Comparison of ENCODE assay signal across 21 cellular contexts in the genomic region with DNA sequence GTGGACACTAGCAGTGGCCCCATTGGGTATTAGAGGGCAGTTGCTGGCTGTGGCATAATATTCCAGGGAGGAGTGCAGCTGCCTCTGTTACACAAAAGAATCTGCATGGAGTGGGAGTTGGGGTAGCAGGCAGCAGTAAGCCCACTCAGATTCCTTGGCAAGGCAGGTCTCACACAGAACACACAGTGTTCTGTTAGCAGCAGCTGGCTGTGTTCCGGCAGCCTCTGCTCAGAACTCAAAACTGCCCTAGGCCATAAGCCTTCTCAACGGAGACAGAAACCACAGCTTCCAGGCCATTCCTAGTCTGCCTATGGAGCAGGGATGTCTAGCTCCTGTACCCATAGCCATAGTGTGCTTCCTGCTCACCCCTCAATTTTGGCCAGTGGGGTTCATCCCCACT.
"Had no signal": no experiment of that assay in that cellular context is flagged by ENCODE, and none has a peak within 500 bp of the region (broad histone marks: within the 10 kb centered on the region; RNA-seq: fewer than 3 reads in every experiment).

No MANE protein-coding gene starts in this region.

- H3K4me3 Mint-ChIP-seq: activated CD4-positive, alpha-beta memory T cell treated with anti-CD3 and anti-CD28 coated beads, Interleukin-2, amount 10 ng/mL, durations not matched to agents 7 days and 5 days; activated T-cell treated with anti-CD3 and anti-CD28 coated beads, Interleukin-2, amount 50 U/mL, for 4 hours; central memory CD8-positive, alpha-beta T cell; T-helper 1 cell treated with Interleukin-12 subunit alpha and Interleukin-12 subunit beta and Interleukin-4 antibody, amounts not matched to agents 30 μg/mL and 1 μg/mL, for 36 hours; WTC11 had no signal

- ATAC-seq: activated T-cell treated with anti-CD3 and anti-CD28 coated beads, Interleukin-2, amount 50 U/mL, for 4 hours; body of pancreas had no signal

- H3K9me3 ChIP-seq: body of pancreas, esophagus squamous epithelium, tibial artery, vagina had no signal

- H3K4me1 Mint-ChIP-seq: activated CD4-positive, alpha-beta memory T cell treated with anti-CD3 and anti-CD28 coated beads, Interleukin-2, amount 10 ng/mL, durations not matched to agents 7 days and 5 days; central memory CD8-positive, alpha-beta T cell had no signal

- H3K27me3 ChIP-seq: body of pancreas, esophagus squamous epithelium, tibial artery, vagina had no signal

- H3K27ac Mint-ChIP-seq: activated CD4-positive, alpha-beta memory T cell treated with anti-CD3 and anti-CD28 coated beads, Interleukin-2, amount 10 ng/mL, durations not matched to agents 7 days and 5 days; T-helper 1 cell treated with Interleukin-12 subunit alpha and Interleukin-12 subunit beta and Interleukin-4 antibody, amounts not matched to agents 30 μg/mL and 1 μg/mL, for 36 hours had no signal

- H3K27ac ChIP-seq: body of pancreas, esophagus squamous epithelium, tibial artery, vagina had no signal

- H3K36me3 ChIP-seq: esophagus squamous epithelium, tibial artery, vagina had no signal

- DNase-seq: activated CD4-positive, alpha-beta memory T cell treated with anti-CD3 and anti-CD28 coated beads, Interleukin-2, amount 10 ng/mL, durations not matched to agents 7 days and 5 days; activated CD4-positive, alpha-beta T cell treated with anti-CD3 and anti-CD28 coated beads for 4 hours; activated effector memory CD4-positive, alpha-beta T cell treated with Interleukin-2 at 50 U/mL for 16 hours; activated naive CD4-positive, alpha-beta T cell treated with anti-CD3 and anti-CD28 coated beads, Interleukin-2, amount 50 U/mL, for 16 hours; activated T-cell treated with anti-CD3 and anti-CD28 coated beads, Interleukin-2, amount 50 U/mL, for 4 hours; body of pancreas; cortex of kidney; effector CD4-positive, alpha-beta T cell; esophagus squamous epithelium; kidney glomerular epithelial cell; midbrain; retina; stimulated activated CD4-positive, alpha-beta T cell treated with anti-CD3 and anti-CD28 coated beads, Interleukin-15, amount 100 ng/mL, for 24 hours; stimulated activated CD4-positive, alpha-beta T cell treated with anti-CD3 and anti-CD28 coated beads, Interleukin-4, amount 100 ng/mL, for 1 hour; stimulated activated naive CD4-positive, alpha-beta T cell; tibial artery had no signal

- H3K27me3 Mint-ChIP-seq: activated CD4-positive, alpha-beta memory T cell treated with anti-CD3 and anti-CD28 coated beads, Interleukin-2, amount 10 ng/mL, durations not matched to agents 7 days and 5 days; central memory CD8-positive, alpha-beta T cell had no signal

- H3K4me3 ChIP-seq: body of pancreas, esophagus squamous epithelium, skin epidermis, tibial artery, vagina had no signal

- H3K9me3 Mint-ChIP-seq: activated CD4-positive, alpha-beta memory T cell treated with anti-CD3 and anti-CD28 coated beads, Interleukin-2, amount 10 ng/mL, durations not matched to agents 7 days and 5 days; activated T-cell treated with anti-CD3 and anti-CD28 coated beads, Interleukin-2, amount 50 U/mL, for 4 hours; central memory CD8-positive, alpha-beta T cell; T-helper 1 cell treated with Interleukin-12 subunit alpha and Interleukin-12 subunit beta and Interleukin-4 antibody, amounts not matched to agents 30 μg/mL and 1 μg/mL, for 36 hours had no signal

- H3K4me1 ChIP-seq: body of pancreas, esophagus squamous epithelium, tibial artery, vagina had no signal
